Comparison of ENCODE assay signal across 18 cellular contexts in the genomic region with DNA sequence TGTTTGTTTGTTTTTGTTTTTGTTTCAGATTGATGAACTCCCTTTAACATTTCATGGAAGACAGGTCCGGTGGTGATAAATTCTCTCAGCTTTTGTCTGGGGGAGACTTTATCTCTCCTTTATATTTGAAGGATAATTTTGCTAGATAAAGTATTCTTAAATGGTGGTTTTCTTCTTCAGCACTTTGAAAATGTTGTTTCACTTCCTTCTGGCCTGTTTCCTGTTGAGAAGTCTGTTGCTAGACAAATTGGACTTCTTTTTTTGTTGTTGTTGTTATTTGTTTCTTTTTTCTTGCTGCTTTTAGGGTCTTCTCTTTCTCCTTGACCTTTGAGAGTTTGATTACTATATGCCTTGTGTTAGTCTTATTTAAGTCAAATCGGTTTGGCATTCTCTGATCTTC. TPM values are rescaled to one million over a fixed set of nuclear protein-coding genes. Genes with fewer than 3 reads are reported as not detected.
DNase-seq lines count a peak whose midpoint lies in the region; ATAC-seq and TF ChIP-seq lines count a peak whose summit lies in the region.
"Had no signal": no experiment of that assay in that cellular context is flagged by ENCODE, and none has a peak within 500 bp of the region (broad histone marks: within the 10 kb centered on the region; RNA-seq: fewer than 3 reads in every experiment).

No MANE protein-coding gene starts in this region.

- H3K36me3 ChIP-seq in MM.1S (replicated peaks; ENCODE audit: insufficient read depth, low read length): no peaks in the 10 kb centered on the region
- H3K36me3 ChIP-seq: BE2C had no signal

- no peak overlapping the region for H2AFZ ChIP-seq in MM.1S (ENCODE audit: low read length)

- no peak for TF ChIP-seq CTCF in MM.1S (IDR thresholded peaks at IDR 0.05; ENCODE audit: low read length)

- peaks cover 59% of the 10 kb centered on the region for H3K9me3 Mint-ChIP-seq in dendritic cell treated with granulocyte-macrophage colony-stimulating factor and Interleukin-4, amounts not matched to agents 40 ng/mL and 50 ng/mL, for 4 days

- peaks cover 28% of the 10 kb centered on the region for H3K4me1 Mint-ChIP-seq in dendritic cell treated with granulocyte-macrophage colony-stimulating factor and Interleukin-4, amounts not matched to agents 40 ng/mL and 50 ng/mL, for 4 days (ENCODE audit: low read depth)
- H3K4me1 Mint-ChIP-seq: H9 had no signal

- H3K4me3 ChIP-seq in MM.1S (ENCODE audit: low read length): no peak overlapping the region
- H3K4me3 ChIP-seq: A549 had no signal

- H3K27ac ChIP-seq in MM.1S (ENCODE audit: low read length): no peak overlapping the region
- H3K27ac ChIP-seq: A549 had no signal

- peak; percentile 54 for DNase-seq in CD1c-positive myeloid dendritic cell (ENCODE audit: extremely low spot score)
- peak; percentile 32 for DNase-seq in MM.1S
- DNase-seq in NAMALWA (ENCODE audit: low spot score): peak; percentile 30
- no peak for DNase-seq in left cardiac atrium
- no peak for DNase-seq in left ventricle myocardium superior
- DNase-seq: BE2C; Calu3; CD4-positive, alpha-beta T cell; DMS 273 treated with DMSO at 0.1 percent for 48 hours; DMS79 treated with DMSO at 0.1 percent for 48 hours; EL; GOT3; H9 had no signal

- H3K79me2 ChIP-seq in MM.1S (ENCODE audit: low read length): no peaks in the 10 kb centered on the region

- H3K9ac ChIP-seq in MM.1S (ENCODE audit: low read length): no peak overlapping the region

- H3K4me3 Mint-ChIP-seq in dendritic cell treated with granulocyte-macrophage colony-stimulating factor and Interleukin-4, amounts not matched to agents 40 ng/mL and 50 ng/mL, for 4 days: no peak overlapping the region
- H3K4me3 Mint-ChIP-seq: CD4-positive, alpha-beta T cell; H9; IgD-negative memory B cell had no signal

- H4K20me1 ChIP-seq in MM.1S (ENCODE audit: insufficient read depth, low read length): no peaks in the 10 kb centered on the region

- no peak for ATAC-seq in GM18873 (IDR thresholded peaks at IDR 0.05; ENCODE audit: low FRiP score, unreplicated experiment)
- no peak for ATAC-seq in left cardiac atrium
- ATAC-seq in left ventricle myocardium superior: no peak
- ATAC-seq: A549 had no signal

- no peaks in the 10 kb centered on the region for H3F3A ChIP-seq in MM.1S (ENCODE audit: insufficient read depth, low read length)

- H3K4me2 ChIP-seq in MM.1S (ENCODE audit: low read depth, low read length): no peak overlapping the region
- H3K4me2 ChIP-seq: A549 had no signal

- H3K27me3 ChIP-seq in MM.1S (replicated peaks; ENCODE audit: insufficient read depth, low read length): no peaks in the 10 kb centered on the region
- H3K27me3 ChIP-seq: BE2C had no signal

- H3K4me1 ChIP-seq in MM.1S (ENCODE audit: low read length): no peaks in the 10 kb centered on the region
- H3K4me1 ChIP-seq: A549, BE2C had no signal

- no peaks in the 10 kb centered on the region for H3K9me2 ChIP-seq in MM.1S (replicated peaks; ENCODE audit: insufficient read depth, low read length)

- H3K36me3 Mint-ChIP-seq in dendritic cell treated with granulocyte-macrophage colony-stimulating factor and Interleukin-4, amounts not matched to agents 40 ng/mL and 50 ng/mL, for 4 days (ENCODE audit: low read depth): peaks cover 43% of the 10 kb centered on the region

- H3K9me3 ChIP-seq in MM.1S (replicated peaks; ENCODE audit: insufficient read depth, low read length): no peaks in the 10 kb centered on the region; the same call in 1 of the 2 replicates
- H3K9me3 ChIP-seq: BE2C had no signal

- peak overlapping the region; percentile 94 for H3K27ac Mint-ChIP-seq in dendritic cell treated with granulocyte-macrophage colony-stimulating factor and Interleukin-4, amounts not matched to agents 40 ng/mL and 50 ng/mL, for 4 days
- H3K27ac Mint-ChIP-seq: CD4-positive, alpha-beta T cell; H9; IgD-negative memory B cell had no signal

- no peaks in the 10 kb centered on the region for H3K27me3 Mint-ChIP-seq in dendritic cell treated with granulocyte-macrophage colony-stimulating factor and Interleukin-4, amounts not matched to agents 40 ng/mL and 50 ng/mL, for 4 days

- intact Hi-C loops in dendritic cell treated with granulocyte-macrophage colony-stimulating factor and Interleukin-4, amounts not matched to agents 40 ng/mL and 50 ng/mL, for 4 days (cut with micrococcal nuclease): loop anchor here (2.0 kb wide), 1 partner anchor 17 kb away; no protein-coding TSS in a partner anchor
- intact Hi-C loops in left cardiac atrium (cut with DNase I): no loop called here
- intact Hi-C loops in left ventricle myocardium superior (cut with micrococcal nuclease): no loop called here

RNA-seq across cellular contexts. Expression of gene CRP, which starts 50.8 kb away (rescaled TPM):
- not detected for total RNA-seq in left cardiac atrium
- not detected for total RNA-seq in left ventricle myocardium superior
- total RNA-seq: CD4-positive, alpha-beta T cell; H9; HT1080 had no signal

Comparison
In these comparisons a context has a peak if more than half of its experiments do, and no peak if none do; other contexts are left out.
1. DNase-seq: peak in CD1c-positive myeloid dendritic cell (single experiment), MM.1S (single experiment) and NAMALWA (single experiment); none in left cardiac atrium (single experiment) and left ventricle myocardium superior (single experiment).